In the genomic region with DNA sequence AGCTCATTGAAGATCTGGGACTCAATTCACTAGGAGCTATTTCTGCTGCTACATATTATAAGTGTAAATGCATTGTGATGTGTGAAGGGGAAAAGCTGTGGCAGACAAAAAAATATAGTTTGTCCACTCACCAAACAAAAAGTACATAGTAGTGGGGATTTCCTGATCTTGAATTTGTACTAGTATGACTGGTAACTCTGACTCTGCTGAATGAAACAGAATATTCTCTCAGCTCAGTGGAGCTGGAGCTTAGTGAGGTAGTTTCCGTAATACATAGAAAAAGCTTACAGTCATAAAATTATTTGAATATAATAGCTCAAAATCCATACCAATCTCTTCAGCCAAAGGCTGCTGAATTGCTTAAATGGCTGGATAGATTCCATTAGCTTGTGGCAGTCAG, we compare ENCODE assay signal across 23 cellular contexts.
DNase-seq lines count a peak whose midpoint lies in the region; ATAC-seq, FAIRE-seq and TF ChIP-seq lines count a peak whose summit lies in the region.
"Had no signal": no experiment of that assay in that cellular context is flagged by ENCODE, and none has a peak within 500 bp of the region (broad histone marks: within the 10 kb centered on the region; RNA-seq: fewer than 3 reads in every experiment).

No MANE protein-coding gene starts in this region.

- peak in 1 of 2 experiments; percentile 50; a peak in 1 of 4 replicates for TF ChIP-seq EP300 in GM12878 (IDR thresholded peaks at IDR 0.05; ENCODE audit: borderline replicate concordance in 1 of 2, control insufficient read depth in 1 of 2, low read depth in 2 of 2, low read length in 2 of 2)

- TF ChIP-seq CTCF in GM20000 (IDR thresholded peaks at IDR 0.05; ENCODE audit: extremely low read depth, missing control alignments) (no peak), GM12878 (IDR thresholded peaks at IDR 0.05 in 2 of 3, conservative IDR thresholded peaks at IDR 0.05 in 1 of 3; ENCODE audit: control insufficient read depth in 2 of 3, extremely low read depth in 1 of 3, insufficient read depth in 1 of 3, low read depth in 3 of 3, low read length in 3 of 3) (no peak), omental fat pad (IDR thresholded peaks at IDR 0.05) (no peak), colonic mucosa (IDR thresholded peaks at IDR 0.05) (no peak)

- intact Hi-C loops in GM12878 (cut with micrococcal nuclease; ENCODE audit: unreplicated experiment): loop anchor here (1.0 kb wide), 1 partner anchor 44 kb away; no protein-coding TSS in a partner anchor
- intact Hi-C loops in colonic mucosa (cut with DNase I): no loop called here

- peak; percentile 74 for ATAC-seq in GM18499 (IDR thresholded peaks at IDR 0.05; ENCODE audit: insufficient read depth, unreplicated experiment)
- ATAC-seq in HG02870 (IDR thresholded peaks at IDR 0.05; ENCODE audit: unreplicated experiment): peak; percentile 57
- ATAC-seq in GM12878: peak; percentile 99
- no peak for ATAC-seq in omental fat pad (ENCODE audit: low FRiP score)
- ATAC-seq: activated T-helper 17 cell treated with anti-CD3 and anti-CD28 coated beads, Interleukin-2, amount 50 U/mL, for 72 hours; esophagus mucosa; gastroesophageal sphincter; natural killer cell; right lobe of liver had no signal

- DNase-seq in GM20000 (ENCODE audit: low spot score) (peak; percentile 15), GM12878 (ENCODE audit: low read depth, low spot score) (peak; percentile 43), omental fat pad (ENCODE audit: low spot score) (no peak), DMS79 (lab: John Stamatoyannopoulos, UW) (no peak), colonic mucosa (no peak), HTR-8/SVneo (ENCODE audit: insufficient read length, low spot score) (no peak)
- DNase-seq: activated CD4-positive, alpha-beta T cell treated with anti-CD3 and anti-CD28 coated beads for 48 hours; effector memory CD4-positive, alpha-beta T cell; H7; KBM-7; natural killer cell; NCI-H1694 treated with DMSO at 0.1 percent for 48 hours; NCI-H748 treated with DMSO at 0.1 percent for 48 hours; right lobe of liver had no signal

- H3K79me2 ChIP-seq in GM12878 (ENCODE audit: control insufficient read depth, insufficient read depth, low read length): no peaks in the 10 kb centered on the region
- H3K79me2 ChIP-seq: parathyroid adenoma had no signal

- no peak for TF ChIP-seq POLR2A in GM12878 (IDR thresholded peaks at IDR 0.05; ENCODE audit: low read depth, low read length)

- H3K36me3 ChIP-seq in GM12878 (ENCODE audit: control insufficient read depth in 2 of 2, insufficient read depth in 2 of 2, low read length in 1 of 2) (no peaks in the 10 kb centered on the region), colonic mucosa (no peaks in the 10 kb centered on the region)
- H3K36me3 ChIP-seq: gastroesophageal sphincter, right lobe of liver, thoracic aorta had no signal

- SMC1A ChIA-PET in GM12878 (lab: Charles Lee; ENCODE audit: uncharacterized antibody, unreplicated experiment): interaction anchor here (0.6 to 1.0 kb wide), 5 partner anchors 27 to 619 kb away, joined by 3 to 4 read pairs (median 3); no protein-coding TSS in a partner anchor

- H3K27me3 ChIP-seq in GM12878 (replicated peaks in 1 of 2; ENCODE audit: control insufficient read depth in 2 of 2, insufficient read depth in 2 of 2, low read length in 1 of 2): no peaks in the 10 kb centered on the region
- H3K27me3 ChIP-seq in colonic mucosa: no peaks in the 10 kb centered on the region
- H3K27me3 ChIP-seq: gastroesophageal sphincter, right lobe of liver had no signal

- FAIRE-seq in GM12878 (lab: Jason Lieb, UNC) (peak; percentile 68), HTR-8/SVneo (lab: Jason Lieb, UNC) (no peak)
- FAIRE-seq: astrocyte, GM12891 had no signal

- no peaks in the 10 kb centered on the region for H3K9me3 ChIP-seq in GM12878 (replicated peaks; ENCODE audit: control insufficient read depth, insufficient read depth, low read length)
- H3K9me3 ChIP-seq in colonic mucosa: no peaks in the 10 kb centered on the region
- H3K9me3 ChIP-seq: gastroesophageal sphincter, right lobe of liver, thoracic aorta had no signal

- in situ Hi-C loops in GM12878 (cut with MboI): no loop called here

- CTCF ChIA-PET in GM12878 (lab: Yijun Ruan, JAX): no interaction called here

- RAD21 ChIA-PET in GM12878 (lab: Charles Lee; ENCODE audit: unreplicated experiment): interaction anchor here (1.1 kb wide), 1 partner anchor 587 kb away, joined by 3 read pairs; no protein-coding TSS in a partner anchor

- no peak overlapping the region for H3K27ac ChIP-seq in GM12878 (ENCODE audit: control insufficient read depth, insufficient read depth)
- H3K27ac ChIP-seq in colonic mucosa: no peak overlapping the region
- H3K27ac ChIP-seq: parathyroid adenoma, right lobe of liver, thoracic aorta had no signal

- no peak overlapping the region for H3K4me3 ChIP-seq in GM12878
- H3K4me3 ChIP-seq in colonic mucosa: no peak overlapping the region
- H3K4me3 ChIP-seq: gastroesophageal sphincter, right lobe of liver, thoracic aorta had no signal

- H3K9ac ChIP-seq in GM12878 (ENCODE audit: control insufficient read depth, insufficient read depth, low read length) (no peak overlapping the region), colonic mucosa (ENCODE audit: low read depth in 2 of 2, low read length in 2 of 2) (no peak overlapping the region)
- H3K9ac ChIP-seq: parathyroid adenoma had no signal

- no peak for TF ChIP-seq RAD21 in GM12878 (IDR thresholded peaks at IDR 0.05; ENCODE audit: insufficient read depth, low read depth, low read length)

- no peak overlapping the region for H3K4me2 ChIP-seq in GM12878 (ENCODE audit: control insufficient read depth, insufficient read depth)

- H4K20me1 ChIP-seq in GM12878 (ENCODE audit: control insufficient read depth, insufficient read depth): no peaks in the 10 kb centered on the region

- BruUV-seq in GM12878 (replicated peaks; lab: Mats Ljungman, UMichigan): no TSS peak

- 22% methylated on average over 1 of the region's 1 CpG for WGBS in GM12878 (ENCODE audit: insufficient coverage, insufficient replicate concordance, low lambda C conversion rate, missing lambda C conversion rate)

- H2AFZ ChIP-seq in GM12878 (ENCODE audit: control insufficient read depth, low read depth, low read length): no peak overlapping the region
- H2AFZ ChIP-seq: parathyroid adenoma had no signal

- H3K4me1 ChIP-seq in GM12878 (ENCODE audit: control insufficient read depth, insufficient read depth, low read length): no peaks in the 10 kb centered on the region
- no peaks in the 10 kb centered on the region for H3K4me1 ChIP-seq in colonic mucosa
- H3K4me1 ChIP-seq: parathyroid adenoma, right lobe of liver had no signal

- POLR2A ChIA-PET in GM12878 (lab: Charles Lee): no interaction called here

TF ChIP-seq in GM12878, 131 proteins besides CTCF, POLR2A, EP300 and RAD21 (continues in another document):
- TF ChIP-seq, protein P1, sequence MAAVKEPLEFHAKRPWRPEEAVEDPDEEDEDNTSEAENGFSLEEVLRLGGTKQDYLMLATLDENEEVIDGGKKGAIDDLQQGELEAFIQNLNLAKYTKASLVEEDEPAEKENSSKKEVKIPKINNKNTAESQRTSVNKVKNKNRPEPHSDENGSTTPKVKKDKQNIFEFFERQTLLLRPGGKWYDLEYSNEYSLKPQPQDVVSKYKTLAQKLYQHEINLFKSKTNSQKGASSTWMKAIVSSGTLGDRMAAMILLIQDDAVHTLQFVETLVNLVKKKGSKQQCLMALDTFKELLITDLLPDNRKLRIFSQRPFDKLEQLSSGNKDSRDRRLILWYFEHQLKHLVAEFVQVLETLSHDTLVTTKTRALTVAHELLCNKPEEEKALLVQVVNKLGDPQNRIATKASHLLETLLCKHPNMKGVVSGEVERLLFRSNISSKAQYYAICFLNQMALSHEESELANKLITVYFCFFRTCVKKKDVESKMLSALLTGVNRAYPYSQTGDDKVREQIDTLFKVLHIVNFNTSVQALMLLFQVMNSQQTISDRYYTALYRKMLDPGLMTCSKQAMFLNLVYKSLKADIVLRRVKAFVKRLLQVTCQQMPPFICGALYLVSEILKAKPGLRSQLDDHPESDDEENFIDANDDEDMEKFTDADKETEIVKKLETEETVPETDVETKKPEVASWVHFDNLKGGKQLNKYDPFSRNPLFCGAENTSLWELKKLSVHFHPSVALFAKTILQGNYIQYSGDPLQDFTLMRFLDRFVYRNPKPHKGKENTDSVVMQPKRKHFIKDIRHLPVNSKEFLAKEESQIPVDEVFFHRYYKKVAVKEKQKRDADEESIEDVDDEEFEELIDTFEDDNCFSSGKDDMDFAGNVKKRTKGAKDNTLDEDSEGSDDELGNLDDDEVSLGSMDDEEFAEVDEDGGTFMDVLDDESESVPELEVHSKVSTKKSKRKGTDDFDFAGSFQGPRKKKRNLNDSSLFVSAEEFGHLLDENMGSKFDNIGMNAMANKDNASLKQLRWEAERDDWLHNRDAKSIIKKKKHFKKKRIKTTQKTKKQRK (IDR thresholded peaks at IDR 0.05; ENCODE audit: low read depth, low read length): no peak
- TF ChIP-seq IKZF1 (conservative IDR thresholded peaks at IDR 0.05): no peak
- TF ChIP-seq JUNB (IDR thresholded peaks at IDR 0.05): peak; percentile 60
- TF ChIP-seq SMARCA5 (IDR thresholded peaks at IDR 0.05): no peak
- TF ChIP-seq, protein P2, sequence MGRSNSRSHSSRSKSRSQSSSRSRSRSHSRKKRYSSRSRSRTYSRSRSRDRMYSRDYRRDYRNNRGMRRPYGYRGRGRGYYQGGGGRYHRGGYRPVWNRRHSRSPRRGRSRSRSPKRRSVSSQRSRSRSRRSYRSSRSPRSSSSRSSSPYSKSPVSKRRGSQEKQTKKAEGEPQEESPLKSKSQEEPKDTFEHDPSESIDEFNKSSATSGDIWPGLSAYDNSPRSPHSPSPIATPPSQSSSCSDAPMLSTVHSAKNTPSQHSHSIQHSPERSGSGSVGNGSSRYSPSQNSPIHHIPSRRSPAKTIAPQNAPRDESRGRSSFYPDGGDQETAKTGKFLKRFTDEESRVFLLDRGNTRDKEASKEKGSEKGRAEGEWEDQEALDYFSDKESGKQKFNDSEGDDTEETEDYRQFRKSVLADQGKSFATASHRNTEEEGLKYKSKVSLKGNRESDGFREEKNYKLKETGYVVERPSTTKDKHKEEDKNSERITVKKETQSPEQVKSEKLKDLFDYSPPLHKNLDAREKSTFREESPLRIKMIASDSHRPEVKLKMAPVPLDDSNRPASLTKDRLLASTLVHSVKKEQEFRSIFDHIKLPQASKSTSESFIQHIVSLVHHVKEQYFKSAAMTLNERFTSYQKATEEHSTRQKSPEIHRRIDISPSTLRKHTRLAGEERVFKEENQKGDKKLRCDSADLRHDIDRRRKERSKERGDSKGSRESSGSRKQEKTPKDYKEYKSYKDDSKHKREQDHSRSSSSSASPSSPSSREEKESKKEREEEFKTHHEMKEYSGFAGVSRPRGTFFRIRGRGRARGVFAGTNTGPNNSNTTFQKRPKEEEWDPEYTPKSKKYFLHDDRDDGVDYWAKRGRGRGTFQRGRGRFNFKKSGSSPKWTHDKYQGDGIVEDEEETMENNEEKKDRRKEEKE (IDR thresholded peaks at IDR 0.05): no peak
- TF ChIP-seq TCF7 (IDR thresholded peaks at IDR 0.05; ENCODE audit: borderline replicate concordance): no peak
- no peak for TF ChIP-seq MTA2 (IDR thresholded peaks at IDR 0.05; ENCODE audit: low read depth)
- no peak for TF ChIP-seq ZBED1 (IDR thresholded peaks at IDR 0.05; ENCODE audit: borderline replicate concordance)
- no peak for TF ChIP-seq EGR1 (IDR thresholded peaks at IDR 0.05; ENCODE audit: borderline replicate concordance in 1 of 2, low read depth in 2 of 2, low read length in 2 of 2)

Comparison
In these comparisons a context has a peak if more than half of its experiments do, and no peak if none do; other contexts are left out.
1. DNase-seq: peak in GM20000 (single experiment) and GM12878 (single experiment); none in omental fat pad (single experiment), DMS79 (single experiment), colonic mucosa (single experiment) and HTR-8/SVneo (single experiment).